ENCODE assay signal across 1 cellular context in genomic region chr12:124383028-124383427, GRCh38.
TF ChIP-seq lines count a peak whose summit lies in the region.

No MANE protein-coding gene starts in this region.

TF ChIP-seq in WTC11, 78 proteins besides CTCF, POLR2A, EP300 and RAD21 (continued from another document):
- TF ChIP-seq, protein P1, sequence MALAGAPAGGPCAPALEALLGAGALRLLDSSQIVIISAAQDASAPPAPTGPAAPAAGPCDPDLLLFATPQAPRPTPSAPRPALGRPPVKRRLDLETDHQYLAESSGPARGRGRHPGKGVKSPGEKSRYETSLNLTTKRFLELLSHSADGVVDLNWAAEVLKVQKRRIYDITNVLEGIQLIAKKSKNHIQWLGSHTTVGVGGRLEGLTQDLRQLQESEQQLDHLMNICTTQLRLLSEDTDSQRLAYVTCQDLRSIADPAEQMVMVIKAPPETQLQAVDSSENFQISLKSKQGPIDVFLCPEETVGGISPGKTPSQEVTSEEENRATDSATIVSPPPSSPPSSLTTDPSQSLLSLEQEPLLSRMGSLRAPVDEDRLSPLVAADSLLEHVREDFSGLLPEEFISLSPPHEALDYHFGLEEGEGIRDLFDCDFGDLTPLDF (CRISPR knock-in tag; IDR thresholded peaks at IDR 0.05) = no peak
- TF ChIP-seq TCF7 (CRISPR knock-in tag; IDR thresholded peaks at IDR 0.05; ENCODE audit: low read depth) (no peak), EMX1 (CRISPR knock-in tag; IDR thresholded peaks at IDR 0.05) (no peak), MYBL2 (CRISPR knock-in tag; IDR thresholded peaks at IDR 0.05) (no peak), ZNF396 (CRISPR knock-in tag; IDR thresholded peaks at IDR 0.05; ENCODE audit: borderline replicate concordance) (no peak), SMAD4 (CRISPR knock-in tag; IDR thresholded peaks at IDR 0.05) (no peak), ATF3 (CRISPR knock-in tag; conservative IDR thresholded peaks at IDR 0.05) (no peak), SOX15 (CRISPR knock-in tag; IDR thresholded peaks at IDR 0.05) (no peak), MAX (CRISPR knock-in tag; IDR thresholded peaks at IDR 0.05) (no peak), NFATC4 (CRISPR knock-in tag; IDR thresholded peaks at IDR 0.05) (no peak)
